ENCODE assay signal across 8 cellular contexts in the genomic region with DNA sequence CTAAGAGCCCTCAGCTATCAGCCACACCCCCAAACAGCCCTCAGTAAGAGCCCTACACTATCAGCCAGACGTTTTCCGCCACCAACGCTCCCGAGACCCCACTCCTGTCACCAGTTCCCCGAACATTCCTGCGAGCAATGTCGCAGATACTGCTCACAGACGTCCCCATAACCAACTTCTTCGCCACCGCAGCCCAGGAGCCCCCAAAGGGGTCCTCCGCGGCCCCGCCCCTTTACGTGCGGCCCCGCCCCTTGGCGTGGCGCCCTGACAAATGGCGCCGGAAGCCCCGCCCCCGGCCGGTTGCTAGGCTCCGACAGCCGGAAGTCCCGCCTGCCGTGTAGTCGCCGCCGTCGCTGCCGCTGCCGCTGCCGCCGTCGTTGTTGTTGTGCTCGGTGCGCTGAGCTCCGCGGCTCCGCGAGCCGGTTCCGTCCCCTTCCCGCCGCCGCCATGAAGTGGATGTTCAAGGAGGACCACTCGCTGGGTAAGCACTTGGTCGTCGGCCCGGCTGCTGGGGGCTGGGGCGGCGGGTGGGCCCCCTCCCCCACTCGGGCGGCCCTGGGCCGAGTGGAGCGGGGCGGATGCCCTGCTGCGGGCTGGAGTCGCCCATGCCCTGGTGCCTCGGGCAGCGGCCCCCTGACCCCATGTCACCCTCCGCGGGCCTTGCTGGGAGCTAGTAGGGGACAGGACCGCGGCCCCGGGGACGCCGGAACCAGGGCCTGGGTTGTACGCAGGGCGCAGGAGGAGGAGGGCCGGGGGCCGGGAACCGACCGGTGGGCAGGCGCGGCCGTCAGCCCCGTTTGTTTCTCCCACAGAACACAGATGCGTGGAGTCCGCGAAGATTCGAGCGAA. TPM values are rescaled to one million over a fixed set of nuclear protein-coding genes. Genes with fewer than 3 reads are reported as not detected.
DNase-seq lines count a peak whose midpoint lies in the region; ATAC-seq and TF ChIP-seq lines count a peak whose summit lies in the region.

A gene with protein sequence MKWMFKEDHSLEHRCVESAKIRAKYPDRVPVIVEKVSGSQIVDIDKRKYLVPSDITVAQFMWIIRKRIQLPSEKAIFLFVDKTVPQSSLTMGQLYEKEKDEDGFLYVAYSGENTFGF (plus strand): TSS at position 340 of the 849 bp plus-strand sequence. CDS start 108 bp downstream, at position 448.

- H3K4me3 ChIP-seq in adrenal gland: peak within 1 kb of the TSS; percentile 63 to 100 (median 84)
- peak within 1 kb of the TSS; percentile 72 to 100 (median 92) for H3K4me3 ChIP-seq in heart left ventricle

- WGBS in adrenal gland, 4 donors: 0 to 1% (median 0%) methylated on average over 23 to 84 of the region's 84 CpGs
- 0% methylated on average over 15 to 84 of the region's 84 CpGs for WGBS in heart left ventricle, 4 donors

- H3K9me3 ChIP-seq in adrenal gland (replicated peaks in 1 of 3) (no peaks in the 10 kb centered on the region), heart left ventricle (no peaks in the 10 kb centered on the region)

- DNase-seq in GM13976 (ENCODE audit: low spot score): peak; percentile 92
- peak; percentile 80 to 90 (median 85) for DNase-seq in NCI-H1417 (lab: John Stamatoyannopoulos, UW)
- peak; percentile 67 to 89 (median 84) for DNase-seq in adrenal gland
- peak; percentile 83 to 95 (median 87) for DNase-seq in heart left ventricle
- peak; percentile 96 for DNase-seq in posterior vena cava (ENCODE audit: low spot score)
- DNase-seq in type B pancreatic cell (ENCODE audit: extremely low spot score, unreplicated experiment): peak; percentile 93

- no peaks in the 10 kb centered on the region for H3K27me3 ChIP-seq in adrenal gland
- H3K27me3 ChIP-seq in heart left ventricle: no peaks in the 10 kb centered on the region

- H3K4me1 Mint-ChIP-seq in type B pancreatic cell (ENCODE audit: unreplicated experiment): peaks cover 17% of the 10 kb centered on the region

- no peaks in the 10 kb centered on the region for H3K9me3 Mint-ChIP-seq in type B pancreatic cell

- peaks cover 17% of the 10 kb centered on the region for H3K27me3 Mint-ChIP-seq in type B pancreatic cell

- no peak for TF ChIP-seq CTCF in GM13976 (IDR thresholded peaks at IDR 0.05; ENCODE audit: borderline replicate concordance, control extremely low read depth, extremely low read depth, insufficient read depth, missing control alignments)
- no peak for TF ChIP-seq CTCF in adrenal gland (IDR thresholded peaks at IDR 0.05)
- no peak for TF ChIP-seq CTCF in heart left ventricle (IDR thresholded peaks at IDR 0.05)
- no peak for TF ChIP-seq CTCF in type B pancreatic cell (conservative IDR thresholded peaks at IDR 0.05)

- H3K27ac ChIP-seq in adrenal gland (peak within 1 kb of the TSS; percentile 27 to 80 (median 75)), heart left ventricle (peak within 1 kb of the TSS; percentile 59 to 95 (median 84))

- H3K4me1 ChIP-seq in adrenal gland (replicated peaks in 1 of 2): peaks cover 27 to 45% of the 10 kb centered on the region in 2 donors
- H3K4me1 ChIP-seq in heart left ventricle: peaks cover 3 to 56% (median 48%) of the 10 kb centered on the region in 12 donors

- H3K4me3 Mint-ChIP-seq in type B pancreatic cell: peak within 1 kb of the TSS; percentile 100

- peak; percentile 73 for ATAC-seq in HG02763 (IDR thresholded peaks at IDR 0.05; ENCODE audit: unreplicated experiment)
- peak; percentile 74 to 94 (median 93) for ATAC-seq in heart left ventricle

- intact Hi-C loops in T-helper 1 cell treated with Interleukin-12 subunit alpha and Interleukin-12 subunit beta and Interleukin-4 antibody, amounts not matched to agents 30 ng/mL and 1 ng/mL, for 36 hours (cut with micrococcal nuclease): loop anchor here (1.0 to 5.0 kb wide), 13 partner anchors 10 to 1624 kb away; a partner anchor contains a TSS
- intact Hi-C loops in adrenal gland (cut with DNase I) (no loop called here), heart left ventricle (cut with DNase I) (loop anchor here in 5 of 10 donors (1.0 to 10.0 kb wide), 3 partner anchors 10 to 59 kb away; a partner anchor contains a TSS), posterior vena cava (cut with DNase I) (loop anchor here (5.0 to 10.0 kb wide), 2 partner anchors 51 to 59 kb away; a partner anchor contains a TSS)

- peak; percentile 40 to 80 for TF ChIP-seq POLR2A in adrenal gland (IDR thresholded peaks at IDR 0.05)
- TF ChIP-seq POLR2A in heart left ventricle (IDR thresholded peaks at IDR 0.05): peak; percentile 77 to 90

- peaks cover 3% of the 10 kb centered on the region for H3K36me3 Mint-ChIP-seq in type B pancreatic cell

- H3K27ac Mint-ChIP-seq in type B pancreatic cell: peak within 1 kb of the TSS; percentile 98

- in situ Hi-C loops in GM13976 (cut with MboI; ENCODE audit: low sequenced_read_pairs, unreplicated experiment): no loop called here

- H3K36me3 ChIP-seq in adrenal gland (replicated peaks in 1 of 2) (peaks cover 0 to 33% of the 10 kb centered on the region in 2 donors), heart left ventricle (peaks cover 0 to 40% (median 36%) of the 10 kb centered on the region in 9 donors)

RNA-seq across cellular contexts. Expression of the gene that starts here (rescaled TPM):
- total RNA-seq in T-helper 1 cell treated with Interleukin-12 subunit alpha and Interleukin-12 subunit beta and Interleukin-4 antibody, amounts not matched to agents 30 ng/mL and 1 ng/mL, for 36 hours: 76.6 and 78.3 TPM in 2 replicates
- 100 to 1,000 TPM in 7 of 8 donors, 10 to 100 TPM in 1; 98.2 to 197 (median 167) TPM for total RNA-seq in adrenal gland
- 100 to 1,000 TPM in 2 of 3 donors, 10 to 100 TPM in 1; 93.9 to 200 (median 123) TPM for polyA plus RNA-seq in adrenal gland
- 100 to 1,000 TPM; 145 to 256 (median 210) TPM for total RNA-seq in heart left ventricle
- 100 to 1,000 TPM; 141 to 235 TPM for polyA plus RNA-seq in heart left ventricle
- total RNA-seq in posterior vena cava: 10 to 100 TPM; 94.3 to 96.0 TPM
- total RNA-seq in type B pancreatic cell (ENCODE audit: low replicate concordance): 85.6 and 86.2 TPM in 2 replicates

Comparison
In these comparisons a context has a peak if more than half of its experiments do, and no peak if none do; other contexts are left out.
1. Peak in every context shown above with its lines: DNase-seq, ATAC-seq, H3K4me3 ChIP-seq and H3K27ac ChIP-seq.
2. intact Hi-C loops: an anchor here in T-helper 1 cell treated with Interleukin-12 subunit alpha and Interleukin-12 subunit beta and Interleukin-4 antibody, amounts not matched to agents 30 ng/mL and 1 ng/mL, for 36 hours (1.0 to 5.0 kb wide) and posterior vena cava (5.0 to 10.0 kb wide); none called in adrenal gland.